22 cellular contexts compared by ENCODE assay signal in genomic region chr14:25350802-25351201, GRCh38.
"Had no signal": no experiment of that assay in that cellular context is flagged by ENCODE, and none has a peak within 500 bp of the region (broad histone marks: within the 10 kb centered on the region; RNA-seq: fewer than 3 reads in every experiment).

No MANE protein-coding gene starts in this region.

- H3K4me1 ChIP-seq: foreskin keratinocyte, prostate gland, upper lobe of left lung, vagina had no signal

- H3K27ac ChIP-seq: brain microvascular endothelial cell, foreskin keratinocyte, heart right ventricle, neutrophil, prostate gland, upper lobe of left lung, vagina had no signal

- H3K27me3 ChIP-seq: brain microvascular endothelial cell, foreskin keratinocyte, heart right ventricle, neutrophil, upper lobe of left lung, vagina had no signal

- ATAC-seq: activated CD4-positive, alpha-beta T cell treated with anti-CD3 and anti-CD28 coated beads for 36 hours; activated CD8-positive, alpha-beta memory T cell treated with anti-CD3 and anti-CD28 coated beads, Interleukin-2, amount 10 ng/mL, durations not matched to agents 7 days and 5 days; activated CD8-positive, alpha-beta T cell treated with anti-CD3 and anti-CD28 coated beads, Interleukin-2, amount 10 ng/mL, durations not matched to agents 7 days and 5 days; activated naive CD8-positive, alpha-beta T cell treated with anti-CD3 and anti-CD28 coated beads, Interleukin-2, amount 50 U/mL, for 24 hours; esophagus mucosa; foreskin keratinocyte; left lobe of liver had no signal

- DNase-seq: activated CD4-positive, alpha-beta T cell treated with anti-CD3 and anti-CD28 coated beads for 36 hours; activated CD4-positive, CD25-positive, alpha-beta regulatory T cell; activated CD8-positive, alpha-beta memory T cell treated with anti-CD3 and anti-CD28 coated beads, Interleukin-2, amount 10 ng/mL, durations not matched to agents 7 days and 5 days; activated CD8-positive, alpha-beta T cell treated with anti-CD3 and anti-CD28 coated beads, Interleukin-2, amount 10 ng/mL, durations not matched to agents 7 days and 5 days; activated naive CD8-positive, alpha-beta T cell treated with anti-CD3 and anti-CD28 coated beads, Interleukin-2, amount 50 U/mL, for 24 hours; activated T-cell treated with anti-CD3 and anti-CD28 coated beads, Interleukin-2, amount 50 U/mL, for 48 hours; aorta; brain microvascular endothelial cell; caudate nucleus; foreskin keratinocyte; heart right ventricle; kidney glomerular epithelial cell; nephron progenitor cell; stimulated activated CD4-positive, alpha-beta T cell treated with anti-CD3 and anti-CD28 coated beads, Interleukin-4, amount 100 ng/mL, for 1 hour; T-helper 1 cell; upper lobe of left lung had no signal

- H3K9me3 ChIP-seq: heart right ventricle, neutrophil, prostate gland, upper lobe of left lung, vagina had no signal

- H3K4me3 ChIP-seq: heart right ventricle, lung, prostate gland, upper lobe of left lung, vagina had no signal

- H3K36me3 ChIP-seq: brain microvascular endothelial cell, heart right ventricle, neutrophil, prostate gland, upper lobe of left lung, vagina had no signal
